In genomic region chr15:94924971-94925593, GRCh38 we compare ENCODE assay signal across 20 cellular contexts.
"Had no signal": no experiment of that assay in that cellular context is flagged by ENCODE, and none has a peak within 500 bp of the region (broad histone marks: within the 10 kb centered on the region; RNA-seq: fewer than 3 reads in every experiment).

No MANE protein-coding gene starts in this region.

- H3K27me3 ChIP-seq: body of pancreas, foreskin keratinocyte, left lung, stomach, tibial nerve, uterus had no signal

- H3K27ac ChIP-seq: body of pancreas, foreskin keratinocyte, left lung, prostate gland, stomach had no signal

- ATAC-seq: activated naive CD4-positive, alpha-beta T cell treated with anti-CD3 and anti-CD28 coated beads, Interleukin-2, amount 50 U/mL, for 72 hours; activated T-cell treated with anti-CD3 and anti-CD28 coated beads, Interleukin-2, amount 50 U/mL, for 72 hours; body of pancreas; foreskin keratinocyte; left lung had no signal

- H3K4me3 ChIP-seq: body of pancreas, left lung, prostate gland, stomach, tibial nerve, uterus had no signal

- DNase-seq: activated CD4-positive, alpha-beta T cell treated with anti-CD3 and anti-CD28 coated beads, Interleukin-2, amount 10 ng/mL, durations not matched to agents 7 days and 5 days; activated CD4-positive, CD25-positive, alpha-beta regulatory T cell; activated CD8-positive, alpha-beta memory T cell treated with anti-CD3 and anti-CD28 coated beads, Interleukin-2, amount 50 U/mL, for 48 hours; activated gamma-delta T cell; activated T-cell treated with anti-CD3 and anti-CD28 coated beads, Interleukin-2, amount 50 U/mL, for 72 hours; amniotic stem cell; effector CD8-positive, alpha-beta T cell; foreskin keratinocyte; immature natural killer cell; left lung; nephron progenitor cell; occipital lobe; stimulated activated CD4-positive, alpha-beta T cell treated with anti-CD3 and anti-CD28 coated beads, Interleukin-2, amount 100 ng/mL, for 24 hours; stomach; SW 1271 had no signal

- H3K36me3 ChIP-seq: left lung, prostate gland, stomach, tibial nerve, uterus had no signal

- H3K4me1 ChIP-seq: body of pancreas, foreskin keratinocyte, left lung, prostate gland, stomach, uterus had no signal

- H3K9me3 ChIP-seq: body of pancreas, left lung, prostate gland, tibial nerve, uterus had no signal
